14 cellular contexts compared by ENCODE assay signal in the genomic region with DNA sequence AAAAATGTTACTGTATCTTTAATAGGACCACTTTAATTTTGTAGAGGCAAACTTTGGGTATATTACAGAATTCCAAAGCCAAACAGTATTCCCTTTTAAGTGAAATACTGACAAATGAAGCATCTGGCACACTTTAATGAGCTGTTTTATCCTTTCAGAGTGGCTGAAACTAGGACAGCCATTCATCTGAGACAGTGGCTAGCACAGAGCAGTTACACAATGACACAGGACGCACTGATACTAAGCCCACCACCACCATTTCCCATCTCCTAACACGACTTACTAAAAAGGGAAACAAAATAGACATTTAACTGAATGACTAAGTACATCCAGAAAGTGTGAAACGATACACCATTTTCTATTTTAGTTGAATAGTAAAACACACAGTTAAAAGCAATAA.
DNase-seq lines count a peak whose midpoint lies in the region; ATAC-seq, FAIRE-seq and TF ChIP-seq lines count a peak whose summit lies in the region.
"Had no signal": no experiment of that assay in that cellular context is flagged by ENCODE, and none has a peak within 500 bp of the region (broad histone marks: within the 10 kb centered on the region; RNA-seq: fewer than 3 reads in every experiment).

No MANE protein-coding gene starts in this region.

- H3K4me3 ChIP-seq in breast epithelium (no peak overlapping the region), mesendoderm (ENCODE audit: low read length) (no peak overlapping the region)
- H3K4me3 ChIP-seq: A549, MG63, testis had no signal

- DNase-seq in NCI-H82 (lab: John Stamatoyannopoulos, UW) = peak; percentile 11
- no peak for DNase-seq in NCI-H82 treated with DMSO at 0.1 percent for 48 hours (lab: John Stamatoyannopoulos, UW; ENCODE audit: unreplicated experiment)
- no peak for DNase-seq in breast epithelium (ENCODE audit: low spot score in 2 of 2)
- DNase-seq in mesendoderm = peak; percentile 35
- DNase-seq in type B pancreatic cell (ENCODE audit: extremely low spot score, unreplicated experiment) = no peak
- DNase-seq in dedifferentiated amniotic fluid mesenchymal stem cell (ENCODE audit: extremely low spot score) = no peak
- no peak for DNase-seq in urothelium cell line (ENCODE audit: low spot score)
- DNase-seq: MG63, testis had no signal

- peak overlapping the region; percentile 2 for H3K56ac ChIP-seq in mesendoderm (ENCODE audit: low read length)

- no peak overlapping the region for H3K9ac ChIP-seq in mesendoderm (ENCODE audit: low read length)

- H3K23ac ChIP-seq in mesendoderm (ENCODE audit: low read length) = no peak overlapping the region

- H2BK15ac ChIP-seq in mesendoderm (replicated peaks; ENCODE audit: low read depth) = no peak overlapping the region

- H4K8ac ChIP-seq in mesendoderm (ENCODE audit: low read depth, low read length) = no peak overlapping the region

- TF ChIP-seq CTCF in breast epithelium (IDR thresholded peaks at IDR 0.05) (no peak), type B pancreatic cell (conservative IDR thresholded peaks at IDR 0.05) (no peak)

- no peak for ATAC-seq in GM21528 (IDR thresholded peaks at IDR 0.05; ENCODE audit: low FRiP score, unreplicated experiment)
- ATAC-seq: A549 had no signal

- H3K9me3 ChIP-seq in breast epithelium = no peaks in the 10 kb centered on the region
- H3K9me3 ChIP-seq: A549, MG63, testis had no signal

- H3K36me3 ChIP-seq in breast epithelium (no peaks in the 10 kb centered on the region), mesendoderm (ENCODE audit: control insufficient read depth, insufficient read depth, low read length) (no peaks in the 10 kb centered on the region)

- peak overlapping the region; percentile 82 for H3K18ac ChIP-seq in mesendoderm (ENCODE audit: low read length)

- H3K27ac Mint-ChIP-seq in type B pancreatic cell = peak overlapping the region; percentile 65

- peaks cover 2% of the 10 kb centered on the region for H3K79me1 ChIP-seq in mesendoderm (ENCODE audit: low read length)

- TF ChIP-seq POLR2A in breast epithelium (IDR thresholded peaks at IDR 0.05) = no peak

- no peak overlapping the region for H3K4ac ChIP-seq in mesendoderm (ENCODE audit: low read depth, low read length)

- no peak overlapping the region for H3K4me2 ChIP-seq in mesendoderm (ENCODE audit: low read length)

- peaks cover 14% of the 10 kb centered on the region for H3K36me3 Mint-ChIP-seq in type B pancreatic cell

- FAIRE-seq in urothelium cell line (lab: Jason Lieb, UNC) = no peak
- FAIRE-seq: A549, endometrium, TTC549 had no signal

- H2BK5ac ChIP-seq in mesendoderm (ENCODE audit: low read length) = no peak overlapping the region

- no peaks in the 10 kb centered on the region for H3K27me3 Mint-ChIP-seq in type B pancreatic cell

- H3K79me2 ChIP-seq in mesendoderm (ENCODE audit: control insufficient read depth, insufficient read depth, low read length) = peaks cover 22% of the 10 kb centered on the region

- H3K4me1 Mint-ChIP-seq in type B pancreatic cell (ENCODE audit: unreplicated experiment) = peaks cover 66% of the 10 kb centered on the region

- peaks cover 0 to 10% of the 10 kb centered on the region in 2 donors for H3K4me1 ChIP-seq in breast epithelium
- H3K4me1 ChIP-seq in mesendoderm (ENCODE audit: control insufficient read depth, low read depth, low read length) = peaks cover 17% of the 10 kb centered on the region

- H3K27ac ChIP-seq in breast epithelium = peak overlapping the region; percentile 56 to 80
- peak overlapping the region; percentile 43 for H3K27ac ChIP-seq in mesendoderm (ENCODE audit: low read depth, low read length)
- H3K27ac ChIP-seq: HL-60, testis had no signal

- H4K5ac ChIP-seq in mesendoderm (ENCODE audit: low read length) = no peak overlapping the region

- H3K9me3 Mint-ChIP-seq in type B pancreatic cell = no peaks in the 10 kb centered on the region

- H2AK5ac ChIP-seq in mesendoderm (ENCODE audit: low read length) = no peak overlapping the region

- H3K4me3 Mint-ChIP-seq in type B pancreatic cell = peak overlapping the region; percentile 64

- intact Hi-C loops in breast epithelium (cut with DNase I; ENCODE audit: low total_unique reads) = no loop called here

- no peak overlapping the region for H2BK120ac ChIP-seq in mesendoderm (ENCODE audit: low read depth, low read length)

- no CpG with 5 or more reads among the region's 3 CpGs for WGBS in mesendoderm (ENCODE audit: extremely low coverage, insufficient coverage, low lambda C conversion rate)

- H3K27me3 ChIP-seq in breast epithelium = no peaks in the 10 kb centered on the region
- H3K27me3 ChIP-seq in mesendoderm (ENCODE audit: insufficient read depth, low read length, poor library complexity) = no peaks in the 10 kb centered on the region
- H3K27me3 ChIP-seq: MG63, testis had no signal

Comparison
In these comparisons a context has a peak if more than half of its experiments do, and no peak if none do; other contexts are left out.
1. DNase-seq: peak in NCI-H82 (single experiment) and mesendoderm (single experiment); none in NCI-H82 treated with DMSO at 0.1 percent for 48 hours (single experiment), breast epithelium (0 of 2), type B pancreatic cell (single experiment), dedifferentiated amniotic fluid mesenchymal stem cell (single experiment) and urothelium cell line (single experiment).